Comparison of ENCODE assay signal across 12 cellular contexts in genomic region chr6:35016417-35017221, GRCh38.
A peak's percentile ranks its signal among the peaks of the same experiment; 100 is the strongest.
DNase-seq lines count a peak whose midpoint lies in the region; ATAC-seq, FAIRE-seq and TF ChIP-seq lines count a peak whose summit lies in the region.
"Had no signal": no experiment of that assay in that cellular context is flagged by ENCODE, and none has a peak within 500 bp of the region (broad histone marks: within the 10 kb centered on the region; RNA-seq: fewer than 3 reads in every experiment).

No MANE protein-coding gene starts in this region.

- H3K4me1 ChIP-seq in kidney (ENCODE audit: control insufficient read depth in 1 of 2, insufficient read depth in 1 of 2, low read depth in 1 of 2, low read length in 2 of 2) (peaks cover 27 to 28% of the 10 kb centered on the region in 2 donors), skeletal muscle satellite cell (ENCODE audit: control insufficient read depth, insufficient read depth, low read length) (peaks cover 31% of the 10 kb centered on the region)

- no peak overlapping the region for H3K27ac Mint-ChIP-seq in activated naive CD8-positive, alpha-beta T cell treated with anti-CD3 and anti-CD28 coated beads, Interleukin-2, amount 50 U/mL, for 24 hours
- H3K27ac Mint-ChIP-seq: activated naive CD4-positive, alpha-beta T cell treated with anti-CD3 and anti-CD28 coated beads, Interleukin-2, amount 50 U/mL, for 24 hours; stimulated activated naive B cell treated with anti-CD40 and anti-IgM and Interleukin-4, amounts not matched to agents 10 μg/mL and 1 μg/mL and 100 μg/mL, for 72 hours had no signal

- no peaks in the 10 kb centered on the region for H3K9me3 ChIP-seq in kidney (ENCODE audit: control insufficient read depth in 1 of 2, low read length in 2 of 2)
- no peaks in the 10 kb centered on the region for H3K9me3 ChIP-seq in skeletal muscle satellite cell (replicated peaks; ENCODE audit: low read length)

- no peak for TF ChIP-seq CTCF in kidney (IDR thresholded peaks at IDR 0.05; ENCODE audit: borderline replicate concordance, extremely low read depth, insufficient read depth)

- H3K27me3 ChIP-seq in skeletal muscle satellite cell (ENCODE audit: control insufficient read depth, insufficient read depth, low read length): no peaks in the 10 kb centered on the region

- DNase-seq in H4 (ENCODE audit: low spot score) (peak; percentile 50), brain pericyte (ENCODE audit: low read depth, low spot score) (peak; percentile 55), kidney (no peak), NCI-H1417 treated with DMSO at 0.1 percent for 48 hours (lab: John Stamatoyannopoulos, UW) (no peak), SKM-1 treated with dmso at 0.1 percent for 144 hours (lab: John Stamatoyannopoulos, UW; ENCODE audit: unreplicated experiment) (no peak)
- no peak for DNase-seq in activated naive CD8-positive, alpha-beta T cell treated with anti-CD3 and anti-CD28 coated beads, Interleukin-2, amount 50 U/mL, for 24 hours
- DNase-seq: midbrain; SIG-M5; stimulated activated naive B cell treated with anti-CD40 and anti-IgM and Interleukin-4, amounts not matched to agents 10 μg/mL and 1 μg/mL and 100 μg/mL, for 72 hours had no signal

- ATAC-seq in HG03095 (IDR thresholded peaks at IDR 0.05; ENCODE audit: unreplicated experiment): no peak
- no peak for ATAC-seq in activated naive CD8-positive, alpha-beta T cell treated with anti-CD3 and anti-CD28 coated beads, Interleukin-2, amount 50 U/mL, for 24 hours
- ATAC-seq: stimulated activated naive B cell treated with anti-CD40 and anti-IgM and Interleukin-4, amounts not matched to agents 10 μg/mL and 1 μg/mL and 100 μg/mL, for 72 hours had no signal

- H3K4me2 ChIP-seq in skeletal muscle satellite cell (ENCODE audit: low read length): peak overlapping the region; percentile 42

- no peak overlapping the region for H3K4me3 Mint-ChIP-seq in activated naive CD8-positive, alpha-beta T cell treated with anti-CD3 and anti-CD28 coated beads, Interleukin-2, amount 50 U/mL, for 24 hours
- H3K4me3 Mint-ChIP-seq: activated naive CD4-positive, alpha-beta T cell treated with anti-CD3 and anti-CD28 coated beads, Interleukin-2, amount 50 U/mL, for 24 hours; stimulated activated naive B cell treated with anti-CD40 and anti-IgM and Interleukin-4, amounts not matched to agents 10 μg/mL and 1 μg/mL and 100 μg/mL, for 72 hours had no signal

- peaks cover 2% of the 10 kb centered on the region for H3K4me1 Mint-ChIP-seq in activated naive CD8-positive, alpha-beta T cell treated with anti-CD3 and anti-CD28 coated beads, Interleukin-2, amount 50 U/mL, for 24 hours
- H3K4me1 Mint-ChIP-seq: activated naive CD4-positive, alpha-beta T cell treated with anti-CD3 and anti-CD28 coated beads, Interleukin-2, amount 50 U/mL, for 24 hours; stimulated activated naive B cell treated with anti-CD40 and anti-IgM and Interleukin-4, amounts not matched to agents 10 μg/mL and 1 μg/mL and 100 μg/mL, for 72 hours had no signal

- H3K9ac ChIP-seq in kidney (ENCODE audit: low read length in 2 of 2): peak overlapping the region in 1 of 2 donors; percentile 75
- H3K9ac ChIP-seq in skeletal muscle satellite cell (ENCODE audit: low read depth, low read length): peak overlapping the region; percentile 39

- FAIRE-seq in kidney (lab: Jason Lieb, UNC): no peak

- intact Hi-C loops in kidney (cut with DNase I): no loop called here

- H3K9me3 Mint-ChIP-seq in activated naive CD8-positive, alpha-beta T cell treated with anti-CD3 and anti-CD28 coated beads, Interleukin-2, amount 50 U/mL, for 24 hours: no peaks in the 10 kb centered on the region
- H3K9me3 Mint-ChIP-seq: activated naive CD4-positive, alpha-beta T cell treated with anti-CD3 and anti-CD28 coated beads, Interleukin-2, amount 50 U/mL, for 24 hours; stimulated activated naive B cell treated with anti-CD40 and anti-IgM and Interleukin-4, amounts not matched to agents 10 μg/mL and 1 μg/mL and 100 μg/mL, for 72 hours had no signal

- H3K36me3 ChIP-seq in kidney (ENCODE audit: control insufficient read depth in 1 of 2, insufficient read depth in 2 of 2, low read length in 2 of 2) (peaks cover 3% of the 10 kb centered on the region in 2 donors), skeletal muscle satellite cell (ENCODE audit: insufficient read depth, low read length) (peaks cover 6% of the 10 kb centered on the region)

- H3K4me3 ChIP-seq in kidney (ENCODE audit: low read length in 2 of 2) (peak overlapping the region; percentile 21 to 54), skeletal muscle satellite cell (ENCODE audit: low read length) (peak overlapping the region; percentile 12)

- H3K36me3 Mint-ChIP-seq in activated naive CD8-positive, alpha-beta T cell treated with anti-CD3 and anti-CD28 coated beads, Interleukin-2, amount 50 U/mL, for 24 hours (ENCODE audit: low read depth): peaks cover 3% of the 10 kb centered on the region

- H3K27ac ChIP-seq in kidney (ENCODE audit: low read depth in 2 of 2, low read length in 2 of 2): peak overlapping the region; percentile 90 to 92

- H3K27me3 Mint-ChIP-seq in activated naive CD8-positive, alpha-beta T cell treated with anti-CD3 and anti-CD28 coated beads, Interleukin-2, amount 50 U/mL, for 24 hours: no peaks in the 10 kb centered on the region
- H3K27me3 Mint-ChIP-seq: activated naive CD4-positive, alpha-beta T cell treated with anti-CD3 and anti-CD28 coated beads, Interleukin-2, amount 50 U/mL, for 24 hours; stimulated activated naive B cell treated with anti-CD40 and anti-IgM and Interleukin-4, amounts not matched to agents 10 μg/mL and 1 μg/mL and 100 μg/mL, for 72 hours had no signal

Comparison
In these comparisons a context has a peak if more than half of its experiments do, and no peak if none do; other contexts are left out.
1. DNase-seq: peak in H4 (single experiment) and brain pericyte (single experiment); none in kidney (single experiment), NCI-H1417 treated with DMSO at 0.1 percent for 48 hours (single experiment), SKM-1 treated with dmso at 0.1 percent for 144 hours (single experiment) and activated naive CD8-positive, alpha-beta T cell treated with anti-CD3 and anti-CD28 coated beads, Interleukin-2, amount 50 U/mL, for 24 hours (single experiment).